8 cellular contexts compared by ENCODE assay signal in genomic region chr11:46889689-46890475, GRCh38. TPM values are rescaled to one million over a fixed set of nuclear protein-coding genes. Genes with fewer than 3 reads are reported as not detected.
DNase-seq lines count a peak whose midpoint lies in the region; ATAC-seq, FAIRE-seq and TF ChIP-seq lines count a peak whose summit lies in the region.

No MANE protein-coding gene starts in this region.

- TF ChIP-seq EP300 in A549 (IDR thresholded peaks at IDR 0.05): no peak

- ATAC-seq in A549: peak; percentile 90 to 92
- peak; percentile 41 for ATAC-seq in GM18520 (IDR thresholded peaks at IDR 0.05; ENCODE audit: unreplicated experiment)
- peak; percentile 40 to 84 (median 81) for ATAC-seq in heart left ventricle
- no peak for ATAC-seq in HG02973 (IDR thresholded peaks at IDR 0.05; ENCODE audit: unreplicated experiment)

- H3K27me3 ChIP-seq in heart left ventricle: peaks cover 0 to 4% (median 0%) of the 10 kb centered on the region in 9 donors

- TF ChIP-seq POLR2A in A549 (IDR thresholded peaks at IDR 0.05; ENCODE audit: low read length) (no peak), heart left ventricle (IDR thresholded peaks at IDR 0.05) (no peak)

- H3K4me3 ChIP-seq in A549: no peak overlapping the region
- H3K4me3 ChIP-seq in heart left ventricle: no peak overlapping the region

- no peaks in the 10 kb centered on the region for H3K9me3 ChIP-seq in A549
- H3K9me3 ChIP-seq in heart left ventricle: no peaks in the 10 kb centered on the region

- no peak overlapping the region for H3K4me2 ChIP-seq in A549

- POLR2A ChIA-PET in A549 (lab: Yijun Ruan, JAX): no interaction called here

- H3K27ac ChIP-seq in A549: no peak overlapping the region
- H3K27ac ChIP-seq in heart left ventricle: no peak overlapping the region

- H3K4me1 ChIP-seq in A549 (no peaks in the 10 kb centered on the region), heart left ventricle (no peaks in the 10 kb centered on the region)

- TF ChIP-seq CTCF in A549 (IDR thresholded peaks at IDR 0.05): peak; percentile 91
- TF ChIP-seq CTCF in heart left ventricle (IDR thresholded peaks at IDR 0.05): peak; percentile 70 to 92 (median 83)

- WGBS in A549 (ENCODE audit: missing lambda C conversion rate): 64% methylated on average over 23 of the region's 23 CpGs
- WGBS in heart left ventricle, 4 donors: 66 to 68% (median 67%) methylated on average over 23 of the region's 23 CpGs

- H3K36me3 ChIP-seq in heart left ventricle: peaks cover 0 to 57% (median 21%) of the 10 kb centered on the region in 9 donors

- intact Hi-C loops in heart left ventricle (cut with DNase I): loop anchor here (1.0 to 10.0 kb wide), 6 partner anchors 263 to 467 kb away; partner anchors contain the start of gene MYBPC3 (in 2 of the 10)

- CTCF ChIA-PET in A549 (lab: Yijun Ruan, JAX): interaction anchor here (0.8 to 7.3 kb wide), 9 partner anchors 10 to 273 kb away, joined by 3 to 120 read pairs (median 4); no protein-coding TSS in a partner anchor

- no peak for FAIRE-seq in A549 (lab: Jason Lieb, UNC)

- peak; percentile 91 to 96 for TF ChIP-seq RAD21 in A549 (conservative IDR thresholded peaks at IDR 0.05 in 1 of 2, IDR thresholded peaks at IDR 0.05 in 1 of 2)

- DNase-seq in A549 (ENCODE audit: low read depth in 1 of 2, low spot score in 1 of 2): peak; percentile 62 to 75
- DNase-seq in NCI-H1092 (lab: John Stamatoyannopoulos, UW): peak; percentile 79
- DNase-seq in SKM-1 (lab: John Stamatoyannopoulos, UW; ENCODE audit: unreplicated experiment): peak; percentile 58
- DNase-seq in activated naive CD4-positive, alpha-beta T cell treated with anti-CD3 and anti-CD28 coated beads, Interleukin-2, amount 50 U/mL, for 16 hours: peak; percentile 73
- peak in 4 of 5 donors; percentile 48 to 63 (median 58) for DNase-seq in heart left ventricle
- peak; percentile 78 for DNase-seq in putamen (ENCODE audit: low spot score)

TF ChIP-seq in A549, 52 proteins besides CTCF, POLR2A, EP300 and RAD21:
- TF ChIP-seq SMC3 (IDR thresholded peaks at IDR 0.05) (peak; percentile 92), CEBPB (IDR thresholded peaks at IDR 0.05) (peak in 1 of 2 experiments; percentile 59; a peak in 1 of 4 replicates), PHF8 (IDR thresholded peaks at IDR 0.05; ENCODE audit: borderline replicate concordance, low read depth) (no peak), HDAC2 (IDR thresholded peaks at IDR 0.05) (no peak)

RNA-seq across cellular contexts. Expression of gene LRP4, which starts 28.5 kb away (rescaled TPM):
- 4.0 and 7.0 TPM in 2 replicates for polyA plus RNA-seq in A549 (2011; rRNA removed)
- 4.7 and 5.2 TPM in 2 replicates for polyA plus RNA-seq in A549 (2012; cell fraction: cytosol; rRNA removed)
- 11.8 and 14.1 TPM in 2 replicates for polyA plus RNA-seq in A549 (2012; cell fraction: nucleus; rRNA removed)
- polyA plus RNA-seq in A549 (2017; fragmentation: RNase III; extraction: RNeasy Plus Mini Kit Qiagen cat#74134 plus additional on column Dnase treatment): 5.0 to 6.4 TPM (median 5.4 TPM) in 3 replicates
- 14.2 and 20.3 TPM in 2 replicates for polyA minus RNA-seq in A549 (2011; rRNA and poly(A)+ RNA removed)
- total RNA-seq in heart left ventricle: 10 to 100 TPM; 14.9 to 29.1 (median 20.0) TPM
- polyA plus RNA-seq in heart left ventricle: 10 to 100 TPM in 1 of 2 donors, 1 to 10 TPM in 1; 9.1 to 16.3 TPM

RNA-seq across cellular contexts. Expression of gene CKAP5, which starts 43.8 kb away (rescaled TPM):
- 173 TPM in 2 replicates for polyA plus RNA-seq in A549 (2011; rRNA removed)
- polyA plus RNA-seq in A549 (2012; cell fraction: cytosol; rRNA removed): 43.8 and 49.6 TPM in 2 replicates
- 55.4 and 67.5 TPM in 2 replicates for polyA plus RNA-seq in A549 (2012; cell fraction: nucleus; rRNA removed)
- 66.3 to 85.6 TPM (median 69.4 TPM) in 3 replicates for polyA plus RNA-seq in A549 (2017; fragmentation: RNase III; extraction: RNeasy Plus Mini Kit Qiagen cat#74134 plus additional on column Dnase treatment)
- polyA minus RNA-seq in A549 (2011; rRNA and poly(A)+ RNA removed): 173 and 186 TPM in 2 replicates
- 100 to 1,000 TPM in 1 of 9 donors, 10 to 100 TPM in 8; 41.7 to 108 (median 76.0) TPM for total RNA-seq in heart left ventricle
- polyA plus RNA-seq in heart left ventricle: 10 to 100 TPM; 12.3 to 27.4 TPM

RNA-seq across cellular contexts. Expression of gene CSTPP1, which starts 46.7 kb away (rescaled TPM):
- 34.5 and 40.6 TPM in 2 replicates for polyA plus RNA-seq in A549 (2011; rRNA removed)
- polyA plus RNA-seq in A549 (2012; cell fraction: cytosol; rRNA removed): 40.0 and 43.3 TPM in 2 replicates
- 42.4 and 44.8 TPM in 2 replicates for polyA plus RNA-seq in A549 (2012; cell fraction: nucleus; rRNA removed)
- polyA plus RNA-seq in A549 (2017; fragmentation: RNase III; extraction: RNeasy Plus Mini Kit Qiagen cat#74134 plus additional on column Dnase treatment): 30.5 to 31.7 TPM (median 31.5 TPM) in 3 replicates
- 53.9 and 55.8 TPM in 2 replicates for polyA minus RNA-seq in A549 (2011; rRNA and poly(A)+ RNA removed)
- 10 to 100 TPM; 12.7 to 19.4 (median 14.7) TPM for total RNA-seq in heart left ventricle
- 10 to 100 TPM in 1 of 2 donors, 1 to 10 TPM in 1; 9.9 to 33.4 TPM for polyA plus RNA-seq in heart left ventricle
